1 cellular context compared by ENCODE assay signal in the genomic region with DNA sequence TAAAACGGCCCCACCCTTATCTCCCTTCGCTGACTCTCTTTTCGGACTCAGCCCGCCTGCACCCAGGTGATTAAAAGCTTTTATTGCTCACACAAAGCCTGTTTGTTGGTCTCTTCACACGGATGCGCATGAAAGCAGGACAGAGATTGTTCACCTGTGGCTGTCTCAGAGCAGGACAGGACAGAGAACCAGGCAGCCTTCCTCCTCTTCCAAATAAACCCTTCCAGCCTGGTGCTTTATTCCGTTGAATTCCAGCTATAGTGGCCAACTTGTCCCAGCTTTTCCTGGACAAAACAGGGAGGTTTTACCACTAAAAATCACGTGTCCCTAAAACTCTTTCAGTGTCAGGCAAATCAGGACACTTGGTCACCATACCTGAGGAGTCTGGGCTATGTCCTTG.
TF ChIP-seq lines count a peak whose summit lies in the region.

No MANE protein-coding gene starts in this region.

TF ChIP-seq in HEK293, 187 proteins besides CTCF, POLR2A, EP300 and RAD21 (continued from another document):
- TF ChIP-seq, protein P1, sequence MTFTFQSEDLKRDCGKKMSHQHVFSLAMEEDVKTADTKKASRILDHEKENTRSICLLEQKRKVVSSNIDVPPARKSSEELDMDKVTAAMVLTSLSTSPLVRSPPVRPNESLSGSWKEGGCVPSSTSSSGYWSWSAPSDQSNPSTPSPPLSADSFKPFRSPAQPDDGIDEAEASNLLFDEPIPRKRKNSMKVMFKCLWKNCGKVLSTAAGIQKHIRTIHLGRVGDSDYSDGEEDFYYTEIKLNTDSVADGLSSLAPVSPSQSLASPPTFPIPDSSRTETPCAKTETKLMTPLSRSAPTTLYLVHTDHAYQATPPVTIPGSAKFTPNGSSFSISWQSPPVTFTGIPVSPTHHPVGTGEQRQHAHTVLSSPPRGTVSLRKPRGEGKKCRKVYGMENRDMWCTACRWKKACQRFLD (tag by site-specific recombination; IDR thresholded peaks at IDR 0.05): no peak
- TF ChIP-seq GLI4 (tag by site-specific recombination; IDR thresholded peaks at IDR 0.05): no peak
- TF ChIP-seq ZNF596 (tag by site-specific recombination; IDR thresholded peaks at IDR 0.05): no peak
- no peak for TF ChIP-seq HOXD13 (CRISPR knock-in tag; IDR thresholded peaks at IDR 0.05; ENCODE audit: borderline replicate concordance)
